Comparison of ENCODE assay signal across 21 cellular contexts in the genomic region with DNA sequence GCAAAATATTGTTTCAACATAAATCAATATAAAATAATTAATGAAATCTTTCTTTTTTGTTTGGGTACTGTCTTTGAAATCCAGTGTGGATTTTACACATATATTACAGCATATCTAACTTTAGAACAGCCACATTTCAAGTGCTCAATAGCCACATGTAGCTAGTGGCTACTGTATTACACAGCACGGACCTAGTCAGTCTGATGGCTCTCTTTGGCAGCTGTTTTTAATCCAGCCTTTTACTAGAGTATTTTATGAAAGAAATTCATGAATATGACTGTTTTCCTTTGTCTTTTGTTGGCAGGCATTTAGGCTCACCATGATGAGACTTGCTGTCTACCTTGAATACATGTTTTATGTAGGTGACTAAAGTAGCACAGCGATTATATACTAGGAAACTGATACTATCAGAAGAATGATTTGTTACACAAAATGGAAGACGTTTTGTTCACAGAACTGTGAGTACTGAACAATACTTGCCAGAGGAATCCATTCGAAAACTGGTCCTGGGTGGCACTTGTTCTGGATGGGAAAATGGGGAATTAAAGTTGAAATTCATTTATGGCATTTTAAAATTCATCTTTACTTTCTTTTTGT.
"Had no signal": no experiment of that assay in that cellular context is flagged by ENCODE, and none has a peak within 500 bp of the region (broad histone marks: within the 10 kb centered on the region; RNA-seq: fewer than 3 reads in every experiment).

No MANE protein-coding gene starts in this region.

- H3K4me1 Mint-ChIP-seq: naive thymus-derived CD4-positive, alpha-beta T cell; nephron progenitor cell; stimulated activated effector memory CD8-positive, alpha-beta T cell treated with anti-CD3 and anti-CD28 coated beads, Interleukin-12 subunit alpha, Interleukin-12 subunit beta, amount 100 ng/mL, for 72 hours had no signal

- H3K27ac ChIP-seq: esophagus muscularis mucosa, heart left ventricle, neutrophil, sigmoid colon, suprapubic skin, thyroid gland, upper lobe of right lung, vagina had no signal

- H3K9me3 Mint-ChIP-seq: naive thymus-derived CD4-positive, alpha-beta T cell; nephron progenitor cell; stimulated activated effector memory CD8-positive, alpha-beta T cell treated with anti-CD3 and anti-CD28 coated beads, Interleukin-12 subunit alpha, Interleukin-12 subunit beta, amount 100 ng/mL, for 72 hours had no signal

- ATAC-seq: heart left ventricle; naive thymus-derived CD4-positive, alpha-beta T cell; stimulated activated effector memory CD8-positive, alpha-beta T cell treated with anti-CD3 and anti-CD28 coated beads, Interleukin-12 subunit alpha, Interleukin-12 subunit beta, amount 100 ng/mL, for 72 hours; stimulated activated naive CD8-positive, alpha-beta T cell treated with anti-CD3 and anti-CD28 coated beads, Interleukin-15, Interleukin-2, amounts not matched to agents 100 U/mL and 50 U/mL, for 24 hours; upper lobe of right lung had no signal

- DNase-seq: effector memory CD4-positive, alpha-beta T cell; foreskin melanocyte; heart left ventricle; hippocampal formation; kidney glomerular epithelial cell; mesendoderm; naive thymus-derived CD4-positive, alpha-beta T cell; nephron progenitor cell; posterior cingulate gyrus; sigmoid colon; small intestine; stimulated activated CD4-positive, alpha-beta T cell treated with anti-CD3 and anti-CD28 coated beads, Interleukin-4, amount 100 ng/mL, for 1 hour; stimulated activated CD8-positive, alpha-beta memory T cell treated with anti-CD3 and anti-CD28 coated beads, Interleukin-4, amount 100 ng/mL, for 48 hours; stimulated activated naive CD8-positive, alpha-beta T cell treated with anti-CD3 and anti-CD28 coated beads, Interleukin-15, Interleukin-2, amounts not matched to agents 100 U/mL and 50 U/mL, for 24 hours; thyroid gland; upper lobe of right lung had no signal

- H3K9me3 ChIP-seq: esophagus muscularis mucosa, heart left ventricle, neutrophil, sigmoid colon, suprapubic skin, thyroid gland, upper lobe of right lung, vagina had no signal

- H3K27ac Mint-ChIP-seq: naive thymus-derived CD4-positive, alpha-beta T cell; nephron progenitor cell; stimulated activated effector memory CD8-positive, alpha-beta T cell treated with anti-CD3 and anti-CD28 coated beads, Interleukin-12 subunit alpha, Interleukin-12 subunit beta, amount 100 ng/mL, for 72 hours had no signal

- H3K4me3 Mint-ChIP-seq: naive thymus-derived CD4-positive, alpha-beta T cell; nephron progenitor cell; stimulated activated effector memory CD8-positive, alpha-beta T cell treated with anti-CD3 and anti-CD28 coated beads, Interleukin-12 subunit alpha, Interleukin-12 subunit beta, amount 100 ng/mL, for 72 hours had no signal

- H3K4me3 ChIP-seq: esophagus muscularis mucosa, heart left ventricle, sigmoid colon, suprapubic skin, thyroid gland, upper lobe of right lung, vagina had no signal

- H3K36me3 ChIP-seq: esophagus muscularis mucosa, heart left ventricle, neutrophil, sigmoid colon, suprapubic skin, thyroid gland, upper lobe of right lung, vagina had no signal

- H3K36me3 Mint-ChIP-seq: naive thymus-derived CD4-positive, alpha-beta T cell; stimulated activated effector memory CD8-positive, alpha-beta T cell treated with anti-CD3 and anti-CD28 coated beads, Interleukin-12 subunit alpha, Interleukin-12 subunit beta, amount 100 ng/mL, for 72 hours had no signal

- H3K4me1 ChIP-seq: esophagus muscularis mucosa, heart left ventricle, sigmoid colon, suprapubic skin, thyroid gland, upper lobe of right lung, vagina had no signal

- H3K27me3 ChIP-seq: esophagus muscularis mucosa, heart left ventricle, neutrophil, sigmoid colon, suprapubic skin, thyroid gland, upper lobe of right lung, vagina had no signal
